ENCODE assay signal across 8 cellular contexts in genomic region chr1:179083031-179083345, GRCh38. TPM values are rescaled to one million over a fixed set of nuclear protein-coding genes. Genes with fewer than 3 reads are reported as not detected.
DNase-seq lines count a peak whose midpoint lies in the region; ATAC-seq, FAIRE-seq and TF ChIP-seq lines count a peak whose summit lies in the region.

No MANE protein-coding gene starts in this region.

- TF ChIP-seq CTCF in H9 (conservative IDR thresholded peaks at IDR 0.05) (no peak), WTC11 (IDR thresholded peaks at IDR 0.05) (no peak), left ventricle myocardium inferior (IDR thresholded peaks at IDR 0.05; ENCODE audit: borderline replicate concordance) (no peak), smooth muscle cell (IDR thresholded peaks at IDR 0.05; ENCODE audit: borderline replicate concordance, insufficient read depth, poor library complexity, severe bottlenecking) (no peak)

- H3K4me2 ChIP-seq in H9 (ENCODE audit: insufficient read depth, insufficient read length, low read length) (peak overlapping the region; percentile 67), smooth muscle cell (peak overlapping the region; percentile 96)

- peak overlapping the region; percentile 76 to 94 for H3K4me3 Mint-ChIP-seq in H9
- peak overlapping the region; percentile 89 for H3K4me3 Mint-ChIP-seq in WTC11

- H3K36me3 ChIP-seq in ACC112 (ENCODE audit: insufficient read depth, low read length) (no peaks in the 10 kb centered on the region), left ventricle myocardium inferior (peaks cover 26% of the 10 kb centered on the region), smooth muscle cell (ENCODE audit: low read depth) (no peaks in the 10 kb centered on the region)

- no peak overlapping the region for H3K23ac ChIP-seq in H9 (ENCODE audit: insufficient read length, low read depth, low read length)

- DNase-seq in H9 (no peak), WTC11 (ENCODE audit: low spot score) (no peak), left ventricle myocardium inferior (no peak), smooth muscle cell (lab: John Stamatoyannopoulos, UW; ENCODE audit: unreplicated experiment) (no peak), urothelium cell line (ENCODE audit: low spot score) (no peak), NCI-H226 (no peak)

- H4K20me1 ChIP-seq in H9 (ENCODE audit: control insufficient read depth, insufficient read depth, insufficient read length) (no peaks in the 10 kb centered on the region), smooth muscle cell (ENCODE audit: low read depth) (no peaks in the 10 kb centered on the region)

- no peak overlapping the region for H2BK120ac ChIP-seq in H9 (ENCODE audit: low read depth, low read length, poor library complexity, severe bottlenecking)

- H2AFZ ChIP-seq in ACC112 (ENCODE audit: low read length, unreplicated experiment) (peak overlapping the region; percentile 86), H9 (ENCODE audit: low read length) (no peak overlapping the region), smooth muscle cell (ENCODE audit: low read depth) (no peak overlapping the region)

- H3K23me2 ChIP-seq in H9 (ENCODE audit: insufficient read length, low read depth, low read length, poor library complexity, severe bottlenecking): peaks cover 16% of the 10 kb centered on the region

- intact Hi-C loops in left ventricle myocardium inferior (cut with micrococcal nuclease): loop anchor here (5.0 kb wide), 1 partner anchor 284 kb away; the partner anchor contains the start of gene AXDND1

- no peak overlapping the region for H3K18ac ChIP-seq in H9 (ENCODE audit: insufficient read length, low read depth, low read length)

- CTCF ChIA-PET in WTC11 (lab: Charles Lee): interaction anchor here (0.7 to 1.4 kb wide), 6 partner anchors 23 to 727 kb away, joined by 3 to 7 read pairs (median 4); partner anchors contain the start of gene SOAT1

- H3K4me1 Mint-ChIP-seq in H9: peaks cover 27 to 29% of the 10 kb centered on the region in 2 experiments
- peaks cover 32% of the 10 kb centered on the region for H3K4me1 Mint-ChIP-seq in WTC11

- H4K5ac ChIP-seq in H9 (ENCODE audit: insufficient read length, low read depth, low read length): no peak overlapping the region

- H3K9me3 ChIP-seq in H9 (ENCODE audit: control insufficient read depth, low read depth, low read length): no peaks in the 10 kb centered on the region
- H3K9me3 ChIP-seq in left ventricle myocardium inferior (replicated peaks): no peaks in the 10 kb centered on the region
- H3K9me3 ChIP-seq in smooth muscle cell (replicated peaks; ENCODE audit: low read depth): no peaks in the 10 kb centered on the region

- H2AK5ac ChIP-seq in H9 (ENCODE audit: insufficient read length, low read length): no peak overlapping the region

- WGBS in H9 (ENCODE audit: extremely low coverage, insufficient read length, low lambda C conversion rate): no CpG with 5 or more reads among the region's 3 CpGs
- WGBS in smooth muscle cell (ENCODE audit: low lambda C conversion rate): 15% methylated on average over 3 of the region's 3 CpGs

- H3T11ph ChIP-seq in H9 (ENCODE audit: low read length): no peak overlapping the region

- H3K4me3 ChIP-seq in ACC112 (ENCODE audit: low read depth, low read length) (peak overlapping the region; percentile 88), left ventricle myocardium inferior (peak overlapping the region; percentile 83), smooth muscle cell (peak overlapping the region; percentile 76)

- POLR2A ChIA-PET in WTC11 (lab: Charles Lee): interaction anchor here (1.0 kb wide), 1 partner anchor 112 kb away, joined by 3 read pairs; no protein-coding TSS in a partner anchor

- H3K36me3 Mint-ChIP-seq in H9 (ENCODE audit: insufficient read depth in 1 of 3, low read depth in 3 of 3) (peaks cover 4 to 12% (median 7%) of the 10 kb centered on the region in 3 experiments; a peak in 6 of 7 replicates), WTC11 (peaks cover 7% of the 10 kb centered on the region; the same call in 1 of the 2 replicates)

- H3K9ac ChIP-seq in H9 (ENCODE audit: extremely low read depth, insufficient read length, low read length): no peak overlapping the region
- H3K9ac ChIP-seq in smooth muscle cell (ENCODE audit: low read depth): peak overlapping the region; percentile 72

- H3K4ac ChIP-seq in H9 (ENCODE audit: low read depth, low read length): no peak overlapping the region

- H3K14ac ChIP-seq in H9 (ENCODE audit: insufficient read depth, low read length): no peak overlapping the region

- H3K27me3 Mint-ChIP-seq in H9 (ENCODE audit: low read depth) (0 out of 2 replicates have a peak, but pooled peaks cover 2% of the 10 kb centered on the region), WTC11 (ENCODE audit: low read depth) (no peaks in the 10 kb centered on the region)

- no peak overlapping the region for H4K8ac ChIP-seq in H9 (replicated peaks; ENCODE audit: insufficient read length, low read depth, low read length)

- no peak overlapping the region for H3K56ac ChIP-seq in H9 (ENCODE audit: insufficient read length, low read depth, low read length)

- H3K27me3 ChIP-seq in ACC112 (ENCODE audit: insufficient read depth, low read length) (no peaks in the 10 kb centered on the region), H9 (ENCODE audit: insufficient read depth, low read length) (no peaks in the 10 kb centered on the region), left ventricle myocardium inferior (ENCODE audit: low read depth) (no peaks in the 10 kb centered on the region), smooth muscle cell (ENCODE audit: low read depth) (no peaks in the 10 kb centered on the region)

- H3K79me1 ChIP-seq in H9 (ENCODE audit: insufficient read depth, low read depth, low read length, poor library complexity, severe bottlenecking): no peaks in the 10 kb centered on the region

- H3K27ac Mint-ChIP-seq in H9 (no peak overlapping the region), WTC11 (no peak overlapping the region)

- no peak overlapping the region for H2BK12ac ChIP-seq in H9 (ENCODE audit: insufficient read length, low read depth, low read length)

- no peak overlapping the region for H2BK15ac ChIP-seq in H9 (ENCODE audit: low read depth, low read length)

- H3K4me1 ChIP-seq in ACC112 (ENCODE audit: control insufficient read depth, insufficient read depth, low read length, unreplicated experiment) (peaks cover 12% of the 10 kb centered on the region), H9 (ENCODE audit: insufficient read depth, low read length) (peaks cover 6% of the 10 kb centered on the region; the same call in 1 of the 2 replicates), left ventricle myocardium inferior (peaks cover 37% of the 10 kb centered on the region), smooth muscle cell (ENCODE audit: low read depth) (peaks cover 6% of the 10 kb centered on the region)

- H2BK5ac ChIP-seq in H9 (ENCODE audit: insufficient read length, low read length): no peak overlapping the region

- no peak overlapping the region for H2BK20ac ChIP-seq in H9 (ENCODE audit: low read depth, low read length, poor library complexity, severe bottlenecking)

- no peaks in the 10 kb centered on the region for H3K9me3 Mint-ChIP-seq in H9
- no peaks in the 10 kb centered on the region for H3K9me3 Mint-ChIP-seq in WTC11

- peaks cover 8% of the 10 kb centered on the region for H3F3A ChIP-seq in smooth muscle cell (ENCODE audit: low read depth)

- H3K79me2 ChIP-seq in ACC112 (ENCODE audit: control insufficient read depth, insufficient read depth, low read length, unreplicated experiment) (peaks cover 24% of the 10 kb centered on the region), H9 (ENCODE audit: insufficient read depth, low read length) (peaks cover 2% of the 10 kb centered on the region; the same call in 1 of the 2 replicates), smooth muscle cell (ENCODE audit: low read depth) (no peaks in the 10 kb centered on the region)

- H4K91ac ChIP-seq in H9 (ENCODE audit: insufficient read length, low read depth, low read length): no peak overlapping the region

- FAIRE-seq in urothelium cell line (lab: Jason Lieb, UNC): no peak

- ATAC-seq in WTC11 (no peak), GM19023 (IDR thresholded peaks at IDR 0.05; ENCODE audit: unreplicated experiment) (no peak)

- peak overlapping the region; percentile 55; the same call in 1 of the 2 replicates for H3K27ac ChIP-seq in ACC112 (ENCODE audit: low read depth, low read length)
- H3K27ac ChIP-seq in H9 (ENCODE audit: insufficient read length, low read depth, low read length): no peak overlapping the region
- peak overlapping the region; percentile 81 for H3K27ac ChIP-seq in left ventricle myocardium inferior (replicated peaks)
- H3K27ac ChIP-seq in smooth muscle cell (ENCODE audit: low read depth): no peak overlapping the region

TF ChIP-seq in WTC11, 78 proteins besides CTCF, POLR2A, EP300 and RAD21:
- TF ChIP-seq, protein P1, sequence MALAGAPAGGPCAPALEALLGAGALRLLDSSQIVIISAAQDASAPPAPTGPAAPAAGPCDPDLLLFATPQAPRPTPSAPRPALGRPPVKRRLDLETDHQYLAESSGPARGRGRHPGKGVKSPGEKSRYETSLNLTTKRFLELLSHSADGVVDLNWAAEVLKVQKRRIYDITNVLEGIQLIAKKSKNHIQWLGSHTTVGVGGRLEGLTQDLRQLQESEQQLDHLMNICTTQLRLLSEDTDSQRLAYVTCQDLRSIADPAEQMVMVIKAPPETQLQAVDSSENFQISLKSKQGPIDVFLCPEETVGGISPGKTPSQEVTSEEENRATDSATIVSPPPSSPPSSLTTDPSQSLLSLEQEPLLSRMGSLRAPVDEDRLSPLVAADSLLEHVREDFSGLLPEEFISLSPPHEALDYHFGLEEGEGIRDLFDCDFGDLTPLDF (CRISPR knock-in tag; IDR thresholded peaks at IDR 0.05): no peak
- TF ChIP-seq MAX (CRISPR knock-in tag; IDR thresholded peaks at IDR 0.05): 0 out of 2 replicates have a peak, but pooled peaks have one; percentile 8
- TF ChIP-seq TEAD1 (CRISPR knock-in tag; IDR thresholded peaks at IDR 0.05): 0 out of 2 replicates have a peak, but pooled peaks have one; percentile 21

RNA-seq across cellular contexts. Expression of gene TOR3A, which starts 1.1 kb away (rescaled TPM):
- total RNA-seq in H9 (2021) (25.6 and 27.3 TPM in 2 replicates), WTC11 (2021) (17.2 to 20.5 TPM (median 18.0 TPM) in 3 replicates), left ventricle myocardium inferior (9.6 TPM), smooth muscle cell (11.6 and 13.0 TPM in 2 replicates)
- polyA plus RNA-seq in smooth muscle cell: 16.6 and 20.6 TPM in 2 replicates

RNA-seq across cellular contexts. Expression of gene FAM20B, which starts 57.3 kb away (rescaled TPM):
- total RNA-seq in H9 (2021): 32.8 and 35.4 TPM in 2 replicates
- total RNA-seq in WTC11 (2021): 36.1 to 37.6 TPM (median 36.7 TPM) in 3 replicates
- 53.8 TPM for total RNA-seq in left ventricle myocardium inferior
- total RNA-seq in smooth muscle cell: 21.1 and 32.7 TPM in 2 replicates
- polyA plus RNA-seq in smooth muscle cell: 7.8 and 8.2 TPM in 2 replicates

Comparison
In these comparisons a context has a peak if more than half of its experiments do, and no peak if none do; other contexts are left out.
1. H3K27ac ChIP-seq: peak in ACC112 (single experiment) and left ventricle myocardium inferior (single experiment); none in H9 (single experiment) and smooth muscle cell (single experiment).
2. Peak in every context shown above with its lines, with median percentiles within 50 percentile points of each other: H3K4me3 ChIP-seq.